19 cellular contexts compared by ENCODE assay signal in genomic region chr18:6743988-6744387, GRCh38. TPM values are rescaled to one million over a fixed set of nuclear protein-coding genes. Genes with fewer than 3 reads are reported as not detected.
DNase-seq lines count a peak whose midpoint lies in the region; ATAC-seq and TF ChIP-seq lines count a peak whose summit lies in the region.
"Had no signal": no experiment of that assay in that cellular context is flagged by ENCODE, and none has a peak within 500 bp of the region (broad histone marks: within the 10 kb centered on the region; RNA-seq: fewer than 3 reads in every experiment).

No MANE protein-coding gene starts in this region.

- H2BK5ac ChIP-seq in trophoblast cell (ENCODE audit: low read depth, low read length, poor library complexity): no peak overlapping the region

- no peak overlapping the region for H3K14ac ChIP-seq in trophoblast cell (ENCODE audit: low read length)

- H3K4me3 ChIP-seq in trophoblast cell (ENCODE audit: low read depth, low read length): no peak overlapping the region
- H3K4me3 ChIP-seq: K562, MG63, Peyer's patch had no signal

- no peak overlapping the region for H3K4me3 Mint-ChIP-seq in chondrocyte (ENCODE audit: unreplicated experiment)
- no peak overlapping the region for H3K4me3 Mint-ChIP-seq in HFFc6
- H3K4me3 Mint-ChIP-seq: CD14-positive monocyte had no signal

- no CpG with 5 or more reads among the region's 5 CpGs for WGBS in trophoblast cell (ENCODE audit: extremely low coverage, insufficient coverage, insufficient read length)

- H3K4me1 ChIP-seq in trophoblast cell (ENCODE audit: control insufficient read depth in 1 of 2, insufficient read depth in 2 of 2, low read length in 2 of 2): peaks cover 6 to 16% of the 10 kb centered on the region in 2 experiments
- H3K4me1 ChIP-seq: Peyer's patch had no signal

- TF ChIP-seq CTCF in chondrocyte (IDR thresholded peaks at IDR 0.05) (no peak), HFFc6 (IDR thresholded peaks at IDR 0.05) (no peak)

- peaks cover 4% of the 10 kb centered on the region for H3K79me1 ChIP-seq in trophoblast cell (ENCODE audit: low read length)

- no peak overlapping the region for H3K18ac ChIP-seq in trophoblast cell (ENCODE audit: low read length)

- no peak overlapping the region for H4K91ac ChIP-seq in trophoblast cell (ENCODE audit: low read depth, low read length)

- DNase-seq in NCI-H2227 treated with DMSO at 0.1 percent for 48 hours (lab: John Stamatoyannopoulos, UW): peak; percentile 25
- DNase-seq in NCI-H2227 (lab: John Stamatoyannopoulos, UW; ENCODE audit: unreplicated experiment): no peak
- no peak for DNase-seq in chondrocyte (ENCODE audit: low spot score)
- DNase-seq in trophoblast cell: no peak
- no peak for DNase-seq in NCI-H1092 treated with DMSO at 0.1 percent for 48 hours (lab: John Stamatoyannopoulos, UW)
- no peak for DNase-seq in HFFc6
- DNase-seq: EL, GF-D8, MG63, NCI-H1092, NCI-H146, NCI-H2029 treated with DMSO at 0.1 percent for 48 hours, NCI-H510A treated with DMSO at 0.1 percent for 48 hours, Peyer's patch, T-helper 1 cell had no signal

- H3K23ac ChIP-seq in trophoblast cell (ENCODE audit: low read length): no peak overlapping the region

- H3K36me3 ChIP-seq in trophoblast cell (ENCODE audit: control insufficient read depth in 1 of 2, insufficient read depth in 2 of 2, low read length in 2 of 2): no peaks in the 10 kb centered on the region
- H3K36me3 ChIP-seq: MG63, Peyer's patch had no signal

- peaks cover 2% of the 10 kb centered on the region for H3K79me2 ChIP-seq in trophoblast cell (ENCODE audit: control insufficient read depth, insufficient read depth, low read length, poor library complexity)

- no peaks in the 10 kb centered on the region for H3K36me3 Mint-ChIP-seq in chondrocyte (ENCODE audit: low read depth)
- no peaks in the 10 kb centered on the region for H3K36me3 Mint-ChIP-seq in HFFc6 (ENCODE audit: low read depth)
- H3K36me3 Mint-ChIP-seq: CD14-positive monocyte had no signal

- peak overlapping the region; percentile 24 for H3K27ac Mint-ChIP-seq in chondrocyte (ENCODE audit: unreplicated experiment)
- H3K27ac Mint-ChIP-seq in HFFc6: no peak overlapping the region
- H3K27ac Mint-ChIP-seq: CD14-positive monocyte had no signal

- H2AFZ ChIP-seq in trophoblast cell (ENCODE audit: insufficient read depth, low read length, poor library complexity): no peak overlapping the region

- H2AK5ac ChIP-seq in trophoblast cell (ENCODE audit: low read length): no peak overlapping the region

- no peaks in the 10 kb centered on the region for H3K27me3 ChIP-seq in trophoblast cell (ENCODE audit: insufficient read depth, low read length)
- H3K27me3 ChIP-seq: MG63, Peyer's patch had no signal

- no peak overlapping the region for H4K8ac ChIP-seq in trophoblast cell (ENCODE audit: low read depth, low read length)

- ATAC-seq in HG02763 (IDR thresholded peaks at IDR 0.05; ENCODE audit: unreplicated experiment): no peak
- ATAC-seq: K562 had no signal

- H4K12ac ChIP-seq in trophoblast cell (ENCODE audit: low read depth, low read length): no peak overlapping the region

- H3K4me1 Mint-ChIP-seq in chondrocyte (ENCODE audit: low read depth) (peaks cover 87% of the 10 kb centered on the region), HFFc6 (ENCODE audit: low read depth) (no peaks in the 10 kb centered on the region; the same call in 1 of the 2 replicates)
- H3K4me1 Mint-ChIP-seq: CD14-positive monocyte had no signal

- H2BK12ac ChIP-seq in trophoblast cell (ENCODE audit: low read length): peak overlapping the region; percentile 43

- H3K27ac ChIP-seq in trophoblast cell (ENCODE audit: low read depth, low read length): no peak overlapping the region
- H3K27ac ChIP-seq: Peyer's patch had no signal

- no peak overlapping the region for H2BK120ac ChIP-seq in trophoblast cell (ENCODE audit: insufficient read depth, low read length, poor library complexity)

- H3K4me2 ChIP-seq in trophoblast cell (ENCODE audit: low read length): no peak overlapping the region

- H3K27me3 Mint-ChIP-seq in chondrocyte (ENCODE audit: low read depth) (no peaks in the 10 kb centered on the region), HFFc6 (ENCODE audit: insufficient read depth) (peaks cover 2% of the 10 kb centered on the region)

- no peaks in the 10 kb centered on the region for H3K9me3 Mint-ChIP-seq in chondrocyte (ENCODE audit: low read depth)
- peaks cover 23% of the 10 kb centered on the region; the same call in 1 of the 2 replicates for H3K9me3 Mint-ChIP-seq in HFFc6

- H3K4ac ChIP-seq in trophoblast cell (ENCODE audit: low read depth, low read length): no peak overlapping the region

- H3K9me3 ChIP-seq in trophoblast cell (ENCODE audit: insufficient read depth, low read depth, low read length): no peaks in the 10 kb centered on the region
- H3K9me3 ChIP-seq: MG63, Peyer's patch had no signal

- no peak overlapping the region for H3K9ac ChIP-seq in trophoblast cell (ENCODE audit: low read length)

RNA-seq across cellular contexts. Expression of gene ARHGAP28, which starts 14.5 kb away (rescaled TPM):
- total RNA-seq in chondrocyte: 17.9 to 25.1 TPM (median 18.1 TPM) in 3 replicates
- 33.3 and 36.5 TPM in 2 replicates for polyA plus RNA-seq in trophoblast cell (2013)
- total RNA-seq in HFFc6 (2021; fragmentation: NEBNext Ultra II Directional; extraction: Animal tissue kit (Norgen Biotek cat#: 25700)): under 1 TPM in 5 of 6 experiments, not detected in 1; 0.05 to 0.97 (median 0.39) TPM
- total RNA-seq: OCI-LY7 had no signal
- polyA plus RNA-seq: CD14-positive monocyte had no signal
